ENCODE assay signal across 10 cellular contexts in genomic region chr7:130891254-130892094, GRCh38.
DNase-seq lines count a peak whose midpoint lies in the region; ATAC-seq and TF ChIP-seq lines count a peak whose summit lies in the region.
"Had no signal": no experiment of that assay in that cellular context is flagged by ENCODE, and none has a peak within 500 bp of the region (broad histone marks: within the 10 kb centered on the region; RNA-seq: fewer than 3 reads in every experiment).

No MANE protein-coding gene starts in this region.

- CTCF ChIA-PET in HEK293 (lab: Yijun Ruan, JAX) = interaction anchor here (1.0 to 1.6 kb wide), 3 partner anchors 10 to 18 kb away, joined by 4 to 7 read pairs (median 5); no protein-coding TSS in a partner anchor

- ATAC-seq in heart right ventricle = peak; percentile 25 to 70 (median 52)
- ATAC-seq in HG03025 (IDR thresholded peaks at IDR 0.05; ENCODE audit: low FRiP score, unreplicated experiment) = no peak

- 49 to 60% methylated on average over 13 of the region's 15 CpGs for WGBS in heart right ventricle, 2 donors
- WGBS in spleen, 5 donors = 70 to 82% (median 77%) methylated on average over 13 to 15 of the region's 15 CpGs

- intact Hi-C loops in heart right ventricle (cut with DNase I) (loop anchor here in 6 of 10 donors (5.0 to 10.0 kb wide), 5 partner anchors 113 to 533 kb away; no protein-coding TSS in a partner anchor), spleen (cut with DNase I; ENCODE audit: low total_unique reads) (no loop called here)

- no peaks in the 10 kb centered on the region for H3K27me3 ChIP-seq in adipocyte (replicated peaks; ENCODE audit: control insufficient read depth, insufficient read depth, low read length)
- no peaks in the 10 kb centered on the region for H3K27me3 ChIP-seq in heart right ventricle
- H3K27me3 ChIP-seq in spleen (replicated peaks in 1 of 7) = no peaks in the 10 kb centered on the region

- POLR2A ChIA-PET in HEK293 (lab: Yijun Ruan, JAX) = no interaction called here

- H3K9me3 ChIP-seq in HEK293 (ENCODE audit: control insufficient read depth, insufficient read depth, low read depth, low read length) (no peaks in the 10 kb centered on the region), adipocyte (ENCODE audit: control insufficient read depth, low read length) (no peaks in the 10 kb centered on the region), heart right ventricle (no peaks in the 10 kb centered on the region), spleen (no peaks in the 10 kb centered on the region)

- TF ChIP-seq POLR2A in spleen (IDR thresholded peaks at IDR 0.05) = no peak

- peak overlapping the region; percentile 89 for H3K9ac ChIP-seq in adipocyte (ENCODE audit: low read length)
- H3K9ac ChIP-seq: parathyroid adenoma had no signal

- H3K4me1 ChIP-seq in HEK293 (ENCODE audit: control insufficient read depth, insufficient read depth, low read length) = peaks cover 6% of the 10 kb centered on the region
- H3K4me1 ChIP-seq in adipocyte (ENCODE audit: control insufficient read depth, insufficient read depth, low read length) = peaks cover 94% of the 10 kb centered on the region
- H3K4me1 ChIP-seq in heart right ventricle = peaks cover 20 to 87% (median 70%) of the 10 kb centered on the region in 9 donors
- peaks cover 8 to 90% (median 40%) of the 10 kb centered on the region in 6 donors for H3K4me1 ChIP-seq in spleen
- H3K4me1 ChIP-seq: parathyroid adenoma had no signal

- no peaks in the 10 kb centered on the region for H3K36me3 ChIP-seq in HEK293 (ENCODE audit: control insufficient read depth in 2 of 2, insufficient read depth in 1 of 2, low read length in 2 of 2)
- H3K36me3 ChIP-seq in adipocyte (ENCODE audit: control insufficient read depth, insufficient read depth, low read length, severe bottlenecking) = peaks cover 45% of the 10 kb centered on the region
- H3K36me3 ChIP-seq in heart right ventricle = peaks cover 0 to 76% (median 12%) of the 10 kb centered on the region in 9 donors
- peaks cover 0 to 74% (median 39%) of the 10 kb centered on the region in 6 donors for H3K36me3 ChIP-seq in spleen

- TF ChIP-seq CTCF in HEK293 (tag by site-specific recombination; IDR thresholded peaks at IDR 0.05) (no peak), heart right ventricle (IDR thresholded peaks at IDR 0.05) (no peak), spleen (IDR thresholded peaks at IDR 0.05 in 8 of 11, conservative IDR thresholded peaks at IDR 0.05 in 3 of 11) (no peak), GM13976 (IDR thresholded peaks at IDR 0.05; ENCODE audit: borderline replicate concordance, control extremely low read depth, extremely low read depth, insufficient read depth, missing control alignments) (no peak), GM20000 (IDR thresholded peaks at IDR 0.05; ENCODE audit: extremely low read depth, missing control alignments) (no peak)

- DNase-seq in adipocyte (ENCODE audit: low read depth) (peak; percentile 97), heart right ventricle (peak; percentile 38 to 50), spleen (no peak), GM13976 (ENCODE audit: low spot score) (no peak), NCI-H1092 (lab: John Stamatoyannopoulos, UW) (no peak), GM20000 (ENCODE audit: low spot score) (no peak)
- DNase-seq: NCI-H1105 treated with DMSO at 0.1 percent for 48 hours had no signal

- H3K4me3 ChIP-seq in HEK293 (ENCODE audit: low read depth, low read length) (no peak overlapping the region), adipocyte (ENCODE audit: low read length) (peak overlapping the region; percentile 69), heart right ventricle (no peak overlapping the region), spleen (no peak overlapping the region)

- H3K27ac ChIP-seq in HEK293 (ENCODE audit: extremely low read depth, low read depth, low read length) = no peak overlapping the region
- peak overlapping the region; percentile 22 to 82 (median 68) for H3K27ac ChIP-seq in heart right ventricle
- peak overlapping the region in 6 of 8 donors; percentile 16 to 88 (median 66) for H3K27ac ChIP-seq in spleen
- H3K27ac ChIP-seq: parathyroid adenoma had no signal

- in situ Hi-C loops in GM13976 (cut with MboI; ENCODE audit: low sequenced_read_pairs, unreplicated experiment) = no loop called here

TF ChIP-seq in HEK293, 187 proteins besides CTCF, POLR2A, EP300 and RAD21:
- no peak for TF ChIP-seq REPIN1 (tag by site-specific recombination; IDR thresholded peaks at IDR 0.05; ENCODE audit: low read depth)
- TF ChIP-seq ZNF280D (tag by site-specific recombination; IDR thresholded peaks at IDR 0.05) = 0 out of 2 replicates have a peak, but pooled peaks have one; percentile 49
- peak; percentile 84 for TF ChIP-seq ZNF146 (tag by site-specific recombination; IDR thresholded peaks at IDR 0.05)

Comparison
In these comparisons a context has a peak if more than half of its experiments do, and no peak if none do; other contexts are left out.
1. DNase-seq: peak in adipocyte (single experiment) and heart right ventricle (2 of 2); none in spleen (single experiment), GM13976 (single experiment), NCI-H1092 (single experiment) and GM20000 (single experiment).